In genomic region chr18:38312532-38312931, GRCh38 we compare ENCODE assay signal across 3 cellular contexts.
"Had no signal": no experiment of that assay in that cellular context is flagged by ENCODE, and none has a peak within 500 bp of the region (broad histone marks: within the 10 kb centered on the region; RNA-seq: fewer than 3 reads in every experiment).

No MANE protein-coding gene starts in this region.

- H3K4me3 ChIP-seq: GM12878 had no signal

- ATAC-seq: GM12878 had no signal

- DNase-seq: GDM1, GF-D8 had no signal
